In genomic region chr7:129187681-129188371, GRCh38 we compare ENCODE assay signal across 8 cellular contexts.
A peak's percentile ranks its signal among the peaks of the same experiment; 100 is the strongest.
DNase-seq lines count a peak whose midpoint lies in the region; ATAC-seq and TF ChIP-seq lines count a peak whose summit lies in the region.

No MANE protein-coding gene starts in this region.

- peaks cover 3% of the 10 kb centered on the region for H3K4me1 Mint-ChIP-seq in T-helper 1 cell treated with Interleukin-12 subunit alpha and Interleukin-12 subunit beta and Interleukin-4 antibody, amounts not matched to agents 30 μg/mL and 1 μg/mL, for 36 hours (ENCODE audit: low read depth)
- peaks cover 34% of the 10 kb centered on the region for H3K4me1 Mint-ChIP-seq in stimulated activated memory B cell treated with anti-CD40 and anti-IgM and Interleukin-4, amounts not matched to agents 10 μg/mL and 1 μg/mL and 100 μg/mL, for 72 hours

- H3K9me3 Mint-ChIP-seq in T-helper 1 cell treated with Interleukin-12 subunit alpha and Interleukin-12 subunit beta and Interleukin-4 antibody, amounts not matched to agents 30 μg/mL and 1 μg/mL, for 36 hours, result no peaks in the 10 kb centered on the region
- H3K9me3 Mint-ChIP-seq in stimulated activated memory B cell treated with anti-CD40 and anti-IgM and Interleukin-4, amounts not matched to agents 10 μg/mL and 1 μg/mL and 100 μg/mL, for 72 hours, result no peaks in the 10 kb centered on the region

- no peak for DNase-seq in T-helper 1 cell
- no peak for DNase-seq in NCI-H524 treated with DMSO at 0.1 percent for 48 hours (lab: John Stamatoyannopoulos, UW)
- no peak for DNase-seq in stimulated activated CD4-positive, alpha-beta T cell treated with anti-CD3 and anti-CD28 coated beads, Interleukin-2, amount 100 ng/mL, for 48 hours
- DNase-seq in kidney glomerular epithelial cell (lab: John Stamatoyannopoulos, UW), result no peak

- ATAC-seq in stimulated activated memory B cell treated with anti-CD40 and anti-IgM and Interleukin-4, amounts not matched to agents 10 μg/mL and 1 μg/mL and 100 μg/mL, for 72 hours, result no peak

- H3K27ac Mint-ChIP-seq in T-helper 1 cell treated with Interleukin-12 subunit alpha and Interleukin-12 subunit beta and Interleukin-4 antibody, amounts not matched to agents 30 μg/mL and 1 μg/mL, for 36 hours, result no peak overlapping the region
- H3K27ac Mint-ChIP-seq in stimulated activated memory B cell treated with anti-CD40 and anti-IgM and Interleukin-4, amounts not matched to agents 10 μg/mL and 1 μg/mL and 100 μg/mL, for 72 hours, result peak overlapping the region; percentile 84

- no peaks in the 10 kb centered on the region for H3K36me3 Mint-ChIP-seq in T-helper 1 cell treated with Interleukin-12 subunit alpha and Interleukin-12 subunit beta and Interleukin-4 antibody, amounts not matched to agents 30 μg/mL and 1 μg/mL, for 36 hours (ENCODE audit: low read depth)
- no peaks in the 10 kb centered on the region for H3K36me3 Mint-ChIP-seq in stimulated activated memory B cell treated with anti-CD40 and anti-IgM and Interleukin-4, amounts not matched to agents 10 μg/mL and 1 μg/mL and 100 μg/mL, for 72 hours

- peaks cover 67% of the 10 kb centered on the region for H3K27me3 Mint-ChIP-seq in T-helper 1 cell treated with Interleukin-12 subunit alpha and Interleukin-12 subunit beta and Interleukin-4 antibody, amounts not matched to agents 30 μg/mL and 1 μg/mL, for 36 hours (ENCODE audit: low read depth)
- peaks cover 42% of the 10 kb centered on the region for H3K27me3 Mint-ChIP-seq in stimulated activated memory B cell treated with anti-CD40 and anti-IgM and Interleukin-4, amounts not matched to agents 10 μg/mL and 1 μg/mL and 100 μg/mL, for 72 hours

- H3K4me3 ChIP-seq in WI38 (ENCODE audit: low read depth, low read length), result peak overlapping the region; percentile 51
- H3K4me3 ChIP-seq in iPS-11a (ENCODE audit: low read depth, low read length), result peak overlapping the region; percentile 87

- no peak for TF ChIP-seq CTCF in WI38 (IDR thresholded peaks at IDR 0.05; ENCODE audit: low read depth, low read length)

- H3K4me3 Mint-ChIP-seq in T-helper 1 cell treated with Interleukin-12 subunit alpha and Interleukin-12 subunit beta and Interleukin-4 antibody, amounts not matched to agents 30 μg/mL and 1 μg/mL, for 36 hours, result peak overlapping the region; percentile 48
- peak overlapping the region; percentile 92 for H3K4me3 Mint-ChIP-seq in stimulated activated memory B cell treated with anti-CD40 and anti-IgM and Interleukin-4, amounts not matched to agents 10 μg/mL and 1 μg/mL and 100 μg/mL, for 72 hours
